ENCODE assay signal across 8 cellular contexts in the genomic region with DNA sequence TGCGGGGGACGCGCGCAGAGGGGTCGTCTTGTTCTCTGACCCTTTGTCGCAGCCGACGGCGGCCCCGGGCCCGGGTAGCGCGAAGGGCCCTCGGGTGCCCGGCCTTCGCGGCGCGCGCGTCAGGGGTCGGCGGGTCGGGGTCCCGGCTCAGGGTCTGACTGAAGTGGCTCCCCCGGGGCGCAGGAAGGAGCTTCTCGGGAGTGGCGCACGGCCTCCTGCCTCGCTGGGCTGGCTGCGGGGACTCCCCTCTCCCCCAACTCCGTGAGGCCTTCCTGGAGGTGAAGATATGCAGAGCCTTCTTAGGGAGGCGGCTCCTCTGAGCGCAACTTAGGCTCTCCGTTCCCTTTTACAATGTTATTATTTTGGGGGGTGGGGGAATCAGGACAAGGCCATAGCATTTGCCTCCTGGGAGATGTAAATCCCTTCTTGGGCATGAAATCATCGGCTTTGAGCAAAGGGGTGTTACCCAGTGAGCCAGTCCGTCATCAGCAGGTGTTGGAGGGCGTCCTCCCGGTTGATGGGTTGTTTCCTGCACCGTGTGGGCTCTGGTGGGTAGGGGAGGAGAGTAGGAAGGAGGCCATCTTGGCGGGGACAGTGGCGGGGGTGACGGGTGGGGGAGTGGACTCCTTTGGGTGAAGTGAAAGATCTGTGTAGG.
DNase-seq lines count a peak whose midpoint lies in the region; ATAC-seq lines count a peak whose summit lies in the region.

No MANE protein-coding gene starts in this region.

- H3K9me3 Mint-ChIP-seq in central memory CD8-positive, alpha-beta T cell = no peaks in the 10 kb centered on the region

- H3K36me3 Mint-ChIP-seq in central memory CD8-positive, alpha-beta T cell (ENCODE audit: insufficient read depth) = peaks cover 22% of the 10 kb centered on the region

- peak overlapping the region; percentile 83 for H3K4me3 Mint-ChIP-seq in central memory CD8-positive, alpha-beta T cell

- H3K27ac ChIP-seq in layer of hippocampus (ENCODE audit: low read depth, low read length) = peak overlapping the region; percentile 87

- ATAC-seq in GM18519 (IDR thresholded peaks at IDR 0.05; ENCODE audit: low FRiP score, unreplicated experiment) = peak; percentile 26
- ATAC-seq in HG02885 (IDR thresholded peaks at IDR 0.05; ENCODE audit: poor library complexity, unreplicated experiment) = peak; percentile 27
- ATAC-seq in central memory CD8-positive, alpha-beta T cell (replicated peaks; ENCODE audit: extremely low read depth, poor library complexity, severe bottlenecking) = peak; percentile 66

- H3K27me3 ChIP-seq in layer of hippocampus (ENCODE audit: control insufficient read depth, insufficient read depth, low read length) = no peaks in the 10 kb centered on the region

- peaks cover 32% of the 10 kb centered on the region for H3K4me1 Mint-ChIP-seq in central memory CD8-positive, alpha-beta T cell

- no peaks in the 10 kb centered on the region for H3K27me3 Mint-ChIP-seq in central memory CD8-positive, alpha-beta T cell

- peak overlapping the region; percentile 83 for H3K27ac Mint-ChIP-seq in central memory CD8-positive, alpha-beta T cell (ENCODE audit: low read depth)

- peak; percentile 37 for DNase-seq in NCI-H2081 treated with DMSO at 0.1 percent for 48 hours (lab: John Stamatoyannopoulos, UW)
- peak; percentile 53 for DNase-seq in activated CD4-positive, CD25-positive, alpha-beta regulatory T cell treated with anti-CD3 and anti-CD28 coated beads, Interleukin-2, amount 50 U/mL, for 16 hours (ENCODE audit: low read depth, low spot score)
- DNase-seq in central memory CD8-positive, alpha-beta T cell (ENCODE audit: low spot score in 2 of 2) = peak; percentile 41 to 69
- peak; percentile 51 for DNase-seq in stimulated activated CD4-positive, alpha-beta T cell treated with anti-CD3 and anti-CD28 coated beads, Interleukin-2, amount 100 ng/mL, for 4 hours (ENCODE audit: low read depth)
- DNase-seq in OCI-M2 (lab: John Stamatoyannopoulos, UW; ENCODE audit: unreplicated experiment) = no peak
